In the genomic region with DNA sequence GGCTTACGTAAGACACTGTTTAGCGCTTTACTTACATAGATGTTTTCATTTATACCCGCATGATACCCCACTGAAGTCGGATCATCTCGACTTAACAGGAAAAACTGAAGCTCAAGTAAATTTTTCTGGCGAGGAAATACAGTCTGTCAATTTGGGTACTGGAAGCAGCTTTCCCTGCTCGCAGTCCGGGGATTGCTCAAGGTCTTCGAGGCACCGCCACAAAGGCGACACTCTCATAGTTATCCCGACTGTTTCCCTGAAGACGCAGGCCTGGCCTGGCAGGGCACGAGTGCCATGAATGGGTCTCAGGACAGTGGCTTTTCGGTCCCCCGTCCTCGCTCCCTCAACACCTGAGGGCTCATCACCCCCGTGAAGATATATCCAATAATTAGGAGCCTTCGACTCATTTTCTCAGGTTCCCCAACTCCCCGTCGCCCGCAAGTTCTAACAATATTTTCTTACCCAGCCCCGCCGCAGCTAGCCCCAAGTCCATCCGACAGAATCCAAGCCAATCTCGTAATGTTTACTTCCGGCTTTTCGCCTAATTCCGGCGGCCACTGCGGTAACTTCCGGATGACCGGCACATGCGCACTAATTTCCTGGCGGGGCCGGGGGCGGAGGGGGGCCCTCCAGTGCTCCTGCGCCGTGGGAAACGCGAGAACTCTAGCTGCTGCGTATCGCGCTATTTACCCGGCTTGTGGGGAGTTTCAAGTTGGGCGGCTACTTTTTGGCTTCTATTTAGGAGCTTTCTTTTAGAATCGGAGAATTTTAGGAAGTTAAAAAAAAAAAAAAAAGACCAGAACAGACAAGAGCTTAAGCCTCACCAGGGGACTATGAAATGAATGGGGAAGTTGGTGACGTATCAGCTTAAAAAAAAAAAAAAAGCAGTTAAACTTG, we compare ENCODE assay signal across 8 cellular contexts. TPM values are rescaled to one million over a fixed set of nuclear protein-coding genes. Genes with fewer than 3 reads are reported as not detected.
A peak's percentile ranks its signal among the peaks of the same experiment; 100 is the strongest.
DNase-seq lines count a peak whose midpoint lies in the region; ATAC-seq and TF ChIP-seq lines count a peak whose summit lies in the region.

A gene (minus strand): TSS at position 521 of the 897 bp plus-strand sequence. CDS start 3,787 bp downstream, outside the sequence.

- no peaks in the 10 kb centered on the region for H3K27me3 ChIP-seq in mononuclear cell (ENCODE audit: insufficient read depth, low read length)

- peaks cover 17% of the 10 kb centered on the region for H4K20me1 ChIP-seq in OCI-LY7 (ENCODE audit: insufficient read depth, low read length)

- peaks cover 34% of the 10 kb centered on the region for H3K4me1 ChIP-seq in OCI-LY7 (ENCODE audit: insufficient read depth, low read length, poor library complexity, severe bottlenecking)
- H3K4me1 ChIP-seq in mononuclear cell (ENCODE audit: insufficient read depth, low read length), result peaks cover 46% of the 10 kb centered on the region

- H3K79me2 ChIP-seq in OCI-LY7 (ENCODE audit: insufficient read depth, low read depth, low read length), result peaks cover 64% of the 10 kb centered on the region

- intact Hi-C loops in OCI-LY7 (cut with micrococcal nuclease; ENCODE audit: unreplicated experiment), result loop anchor here (2.0 kb wide), 1 partner anchor 20 kb away; no protein-coding TSS in a partner anchor

- no peak for TF ChIP-seq CTCF in OCI-LY7 (conservative IDR thresholded peaks at IDR 0.05; ENCODE audit: low read length)

- CTCF ChIA-PET in OCI-LY7 (lab: Charles Lee; ENCODE audit: unreplicated experiment), result no interaction called here

- BruUV-seq in OCI-LY7 (replicated peaks; lab: Mats Ljungman, UMichigan), result TSS peak; percentile 89

- no peaks in the 10 kb centered on the region for H3K9me2 ChIP-seq in OCI-LY7 (ENCODE audit: insufficient read depth, low read length)

- H3K9me3 ChIP-seq in OCI-LY7 (ENCODE audit: low read length) (no peaks in the 10 kb centered on the region), mononuclear cell (ENCODE audit: low read depth, low read length) (no peaks in the 10 kb centered on the region)

- peak within 1 kb of the TSS; percentile 91; the same call in 1 of the 2 replicates for H2AFZ ChIP-seq in OCI-LY7 (ENCODE audit: low read length)

- H3K4me3 ChIP-seq in OCI-LY7 (ENCODE audit: low read depth, low read length, poor library complexity, severe bottlenecking), result peak within 1 kb of the TSS; percentile 88
- H3K4me3 ChIP-seq in mononuclear cell (ENCODE audit: low read length), result peak within 1 kb of the TSS; percentile 95

- peak; percentile 94 for DNase-seq in D341Med (ENCODE audit: low spot score)
- DNase-seq in HuH-7.5 (ENCODE audit: low spot score), result peak; percentile 75
- peak; percentile 95 for DNase-seq in OCI-LY7 (ENCODE audit: low spot score)
- peak; percentile 88 for DNase-seq in activated T-cell treated with anti-CD3 and anti-CD28 coated beads for 1 hour (ENCODE audit: low read depth)
- peak; percentile 86 for DNase-seq in epidermal melanocyte (ENCODE audit: insufficient read length, low spot score)
- peak; percentile 76 to 88 for DNase-seq in stimulated activated CD8-positive, alpha-beta memory T cell treated with anti-CD3 and anti-CD28 coated beads, Interleukin-4, amount 100 ng/mL, for 1 hour (ENCODE audit: low read depth in 2 of 2, low spot score in 1 of 2)

- peaks cover 28% of the 10 kb centered on the region for H3K36me3 ChIP-seq in OCI-LY7 (ENCODE audit: insufficient read depth, low read length)

- ATAC-seq in GM21526 (IDR thresholded peaks at IDR 0.05; ENCODE audit: low FRiP score, unreplicated experiment), result peak; percentile 78

- peak within 1 kb of the TSS; percentile 99 for H3K4me2 ChIP-seq in OCI-LY7 (ENCODE audit: low read length)

- POLR2A ChIA-PET in OCI-LY7 (lab: Charles Lee), result interaction anchor here (0.5 to 3.0 kb wide), 28 partner anchors 8 to 1405 kb away, joined by 3 to 26 read pairs (median 4); a partner anchor contains a TSS

- H3K27ac ChIP-seq in OCI-LY7 (ENCODE audit: low read depth, low read length, poor library complexity, severe bottlenecking), result peak within 1 kb of the TSS; percentile 98

RNA-seq across cellular contexts. Expression of the gene that starts here (rescaled TPM):
- total RNA-seq in OCI-LY7 (2014; rRNA removed; shearing (Covaris generic)), result 32.2 and 59.7 TPM in 2 replicates
- total RNA-seq in OCI-LY7 (2022) (46.2 and 55.4 TPM in 2 replicates), mononuclear cell (129 TPM)

Comparison
In these comparisons a context has a peak if more than half of its experiments do, and no peak if none do; other contexts are left out.
1. Peak in every context shown above with its lines: DNase-seq, ATAC-seq, H3K4me3 ChIP-seq and H3K27ac ChIP-seq.